8 cellular contexts compared by ENCODE assay signal in the genomic region with DNA sequence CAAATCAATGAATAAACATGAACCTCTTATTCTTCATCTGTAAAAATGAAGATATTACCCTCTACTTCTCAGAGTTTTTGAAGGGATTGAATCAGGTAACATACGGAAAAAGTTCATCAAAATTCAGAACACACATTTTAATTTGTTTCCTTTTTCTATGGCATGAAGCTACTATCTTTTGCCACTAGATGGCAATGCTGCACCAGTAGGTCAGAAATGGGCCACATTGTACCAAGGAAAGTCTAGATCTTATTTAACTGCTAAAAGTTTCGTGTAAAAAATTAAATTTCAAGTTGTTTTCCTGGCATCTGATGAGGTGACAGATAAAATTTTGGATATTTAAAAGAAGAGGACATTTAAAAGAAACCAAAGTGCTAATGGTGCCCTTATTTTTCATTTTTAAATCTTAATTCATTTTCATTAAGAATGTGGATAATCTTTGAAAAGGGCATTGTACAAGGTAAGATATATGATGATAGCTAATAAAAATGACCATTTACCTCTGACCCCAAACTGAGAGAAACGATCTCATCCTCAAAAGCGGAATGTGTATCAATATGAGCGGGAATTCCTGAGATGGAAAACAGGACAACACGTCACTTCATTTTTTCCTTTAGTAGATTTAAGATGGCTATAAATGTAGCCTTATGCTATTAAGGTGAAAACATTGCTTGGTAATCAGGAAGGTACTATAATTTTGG. TPM values are rescaled to one million over a fixed set of nuclear protein-coding genes. Genes with fewer than 3 reads are reported as not detected.
DNase-seq lines count a peak whose midpoint lies in the region; ATAC-seq, FAIRE-seq and TF ChIP-seq lines count a peak whose summit lies in the region.

No MANE protein-coding gene starts in this region.

- H3K4me3 Mint-ChIP-seq in activated CD4-positive, alpha-beta T cell treated with anti-CD3 and anti-CD28 coated beads for 36 hours = no peak overlapping the region
- H3K4me3 Mint-ChIP-seq in astrocyte (ENCODE audit: unreplicated experiment) = no peak overlapping the region

- POLR2A ChIA-PET in activated CD4-positive, alpha-beta T cell treated with anti-CD3 and anti-CD28 coated beads for 36 hours (lab: Charles Lee) = interaction anchor here (0.6 kb wide), 1 partner anchor 248 kb away, joined by 3 read pairs; no protein-coding TSS in a partner anchor

- H3K4me3 ChIP-seq in H7 (ENCODE audit: insufficient read depth, low read depth, low read length) (no peak overlapping the region), astrocyte (ENCODE audit: insufficient read depth, low read depth, low read length) (no peak overlapping the region), transverse colon (no peak overlapping the region)

- H3K9me3 Mint-ChIP-seq in activated CD4-positive, alpha-beta T cell treated with anti-CD3 and anti-CD28 coated beads for 36 hours (ENCODE audit: low read depth) = no peaks in the 10 kb centered on the region
- no peaks in the 10 kb centered on the region for H3K9me3 Mint-ChIP-seq in astrocyte (ENCODE audit: unreplicated experiment)

- ATAC-seq in activated CD4-positive, alpha-beta T cell treated with anti-CD3 and anti-CD28 coated beads for 36 hours = peak; percentile 65
- no peak for ATAC-seq in GM21576 (IDR thresholded peaks at IDR 0.05; ENCODE audit: unreplicated experiment)

- CTCF ChIA-PET in activated CD4-positive, alpha-beta T cell treated with anti-CD3 and anti-CD28 coated beads for 36 hours (lab: Charles Lee) = interaction anchor here (0.6 to 4.4 kb wide), 22 partner anchors 8 to 248 kb away, joined by 3 to 46 read pairs (median 4); a partner anchor contains a TSS

- TF ChIP-seq CTCF in astrocyte (IDR thresholded peaks at IDR 0.05; ENCODE audit: insufficient read depth, low read depth, low read length) (peak; percentile 95), transverse colon (IDR thresholded peaks at IDR 0.05) (peak; percentile 70 to 85 (median 81))

- H3K27ac ChIP-seq in astrocyte (ENCODE audit: low read depth, low read length) (no peak overlapping the region), transverse colon (no peak overlapping the region)

- no peak overlapping the region for H2AFZ ChIP-seq in astrocyte (ENCODE audit: low read depth, low read length)

- intact Hi-C loops in activated CD4-positive, alpha-beta T cell treated with anti-CD3 and anti-CD28 coated beads for 36 hours (cut with DNase I, micrococcal nuclease) = loop anchor here (1.0 to 5.0 kb wide), 4 partner anchors 27 to 222 kb away; a partner anchor contains a TSS
- intact Hi-C loops in transverse colon (cut with DNase I; ENCODE audit: low total_unique reads) = no loop called here

- 66 to 70% methylated on average over 6 of the region's 6 CpGs for WGBS in transverse colon (ENCODE audit: low coverage in 1 of 2), 2 donors

- in situ Hi-C loops in transverse colon (cut with MboI; ENCODE audit: low pct_ligation_motif_present in 1 of 4, low pct_unique_long_range_greater_than_20kb in 1 of 4, low sequenced_read_pairs in 3 of 4) = no loop called here

- peak; percentile 45 for DNase-seq in activated CD4-positive, alpha-beta T cell treated with anti-CD3 and anti-CD28 coated beads for 36 hours
- DNase-seq in activated CD4-positive, alpha-beta T cell treated with anti-CD3 and anti-CD28 coated beads for 1 hour = no peak
- peak; percentile 11 for DNase-seq in H7
- DNase-seq in NCI-H69 (lab: John Stamatoyannopoulos, UW) = peak; percentile 62
- DNase-seq in astrocyte (ENCODE audit: low read depth) = no peak
- DNase-seq in transverse colon = no peak

- H3K4me1 ChIP-seq in astrocyte (ENCODE audit: insufficient read depth, low read length) = peaks cover 17% of the 10 kb centered on the region
- H3K4me1 ChIP-seq in transverse colon = no peaks in the 10 kb centered on the region

- H3K27me3 Mint-ChIP-seq in activated CD4-positive, alpha-beta T cell treated with anti-CD3 and anti-CD28 coated beads for 36 hours = no peaks in the 10 kb centered on the region
- H3K27me3 Mint-ChIP-seq in astrocyte (ENCODE audit: low read depth, unreplicated experiment) = no peaks in the 10 kb centered on the region

- H3K27ac Mint-ChIP-seq in activated CD4-positive, alpha-beta T cell treated with anti-CD3 and anti-CD28 coated beads for 36 hours = no peak overlapping the region
- H3K27ac Mint-ChIP-seq in astrocyte (ENCODE audit: unreplicated experiment) = no peak overlapping the region

- FAIRE-seq in astrocyte (lab: Jason Lieb, UNC) (peak; percentile 43), islet of Langerhans (lab: Jason Lieb, UNC) (peak; percentile 93)

- H3K4me2 ChIP-seq in astrocyte (ENCODE audit: low read length) = no peak overlapping the region

- H3K36me3 ChIP-seq in H7 (replicated peaks; ENCODE audit: control insufficient read depth, insufficient read depth, low read length) (no peaks in the 10 kb centered on the region; the same call in none of the 2 replicates), astrocyte (ENCODE audit: insufficient read depth, low read length) (peaks cover 26% of the 10 kb centered on the region), transverse colon (peaks cover 0 to 25% (median 5%) of the 10 kb centered on the region in 4 donors)

- no peak for TF ChIP-seq EP300 in transverse colon (IDR thresholded peaks at IDR 0.05; ENCODE audit: low read depth)

- no peaks in the 10 kb centered on the region for H3K79me2 ChIP-seq in astrocyte (ENCODE audit: insufficient read depth, low read length)

- H3K4me1 Mint-ChIP-seq in activated CD4-positive, alpha-beta T cell treated with anti-CD3 and anti-CD28 coated beads for 36 hours = peaks cover 11% of the 10 kb centered on the region
- H3K4me1 Mint-ChIP-seq in astrocyte (ENCODE audit: low read depth, unreplicated experiment) = peaks cover 11% of the 10 kb centered on the region

- H3K9me3 ChIP-seq in astrocyte (ENCODE audit: insufficient read depth, low read depth, low read length) (no peaks in the 10 kb centered on the region), transverse colon (no peaks in the 10 kb centered on the region)

- H4K20me1 ChIP-seq in astrocyte (ENCODE audit: insufficient read depth, low read length) = no peaks in the 10 kb centered on the region

- TF ChIP-seq POLR2A in transverse colon (IDR thresholded peaks at IDR 0.05) = no peak

- H3K9ac ChIP-seq in astrocyte (ENCODE audit: low read length) = no peak overlapping the region

- no peaks in the 10 kb centered on the region for H3K27me3 ChIP-seq in H7 (ENCODE audit: control insufficient read depth, insufficient read depth, low read length)
- H3K27me3 ChIP-seq in astrocyte (ENCODE audit: insufficient read depth, low read length) = no peaks in the 10 kb centered on the region
- H3K27me3 ChIP-seq in transverse colon = no peaks in the 10 kb centered on the region

- peaks cover 35% of the 10 kb centered on the region for H3K36me3 Mint-ChIP-seq in activated CD4-positive, alpha-beta T cell treated with anti-CD3 and anti-CD28 coated beads for 36 hours (ENCODE audit: low read depth)
- no peaks in the 10 kb centered on the region for H3K36me3 Mint-ChIP-seq in astrocyte (ENCODE audit: low read depth, unreplicated experiment)

RNA-seq across cellular contexts. Expression of a gene that starts 16.1 kb away (rescaled TPM):
- total RNA-seq in activated CD4-positive, alpha-beta T cell treated with anti-CD3 and anti-CD28 coated beads for 36 hours = 10 to 100 TPM; 11.4 to 12.6 TPM
- total RNA-seq in H7 (2014; rRNA removed; shearing (Covaris generic)) = 5.3 and 7.0 TPM in 2 replicates
- 12.7 and 13.0 TPM in 2 replicates for total RNA-seq in astrocyte
- total RNA-seq in transverse colon = 1 to 10 TPM in 3 of 4 donors, under 1 TPM in 1; 0.60 to 5.6 (median 3.9) TPM

RNA-seq across cellular contexts. Expression of a gene that starts 41.5 kb away (rescaled TPM):
- total RNA-seq in activated CD4-positive, alpha-beta T cell treated with anti-CD3 and anti-CD28 coated beads for 36 hours = not detected
- 0.07 and 0.15 TPM in 2 replicates for total RNA-seq in H7 (2014; rRNA removed; shearing (Covaris generic))
- total RNA-seq in astrocyte (0.34 and 0.52 TPM in 2 replicates), transverse colon (under 1 TPM in 2 of 4 donors, not detected in 2; 0.16 to 0.27 TPM)

Comparison
In these comparisons a context has a peak if more than half of its experiments do, and no peak if none do; other contexts are left out.
1. DNase-seq: peak in activated CD4-positive, alpha-beta T cell treated with anti-CD3 and anti-CD28 coated beads for 36 hours (single experiment), H7 (single experiment) and NCI-H69 (single experiment); none in activated CD4-positive, alpha-beta T cell treated with anti-CD3 and anti-CD28 coated beads for 1 hour (single experiment), astrocyte (single experiment) and transverse colon (single experiment).